In genomic region chrX:13014111-13015094, GRCh38 we compare ENCODE assay signal across 10 cellular contexts. TPM values are rescaled to one million over a fixed set of nuclear protein-coding genes. Genes with fewer than 3 reads are reported as not detected.
A peak's percentile ranks its signal among the peaks of the same experiment; 100 is the strongest.
DNase-seq lines count a peak whose midpoint lies in the region; ATAC-seq and TF ChIP-seq lines count a peak whose summit lies in the region.
"Had no signal": no experiment of that assay in that cellular context is flagged by ENCODE, and none has a peak within 500 bp of the region (broad histone marks: within the 10 kb centered on the region; RNA-seq: fewer than 3 reads in every experiment).

No MANE protein-coding gene starts in this region.

- TF ChIP-seq POLR2A in breast epithelium (IDR thresholded peaks at IDR 0.05) = no peak

- ATAC-seq in GM19023 (IDR thresholded peaks at IDR 0.05; ENCODE audit: unreplicated experiment) = peak; percentile 32
- ATAC-seq in HG02763 (IDR thresholded peaks at IDR 0.05; ENCODE audit: unreplicated experiment) = peak; percentile 8

- peak; percentile 20 for DNase-seq in SW480 (ENCODE audit: low spot score)
- DNase-seq in WERI-Rb-1 = no peak
- no peak for DNase-seq in UCSD-AML1 (lab: John Stamatoyannopoulos, UW; ENCODE audit: unreplicated experiment)
- no peak for DNase-seq in breast epithelium (ENCODE audit: low spot score in 2 of 2)
- no peak for DNase-seq in NCI-H1694 (lab: John Stamatoyannopoulos, UW)
- DNase-seq: HFFc6, kidney had no signal

- H3K36me3 ChIP-seq in muscle layer of duodenum (ENCODE audit: control insufficient read depth in 1 of 2, insufficient read depth in 2 of 2, low read length in 2 of 2) (no peaks in the 10 kb centered on the region), WERI-Rb-1 (no peaks in the 10 kb centered on the region), breast epithelium (no peaks in the 10 kb centered on the region)

- no peak overlapping the region for H3K4me3 ChIP-seq in muscle layer of duodenum (ENCODE audit: low read depth in 1 of 2, low read length in 2 of 2)
- no peak overlapping the region for H3K4me3 ChIP-seq in WERI-Rb-1 (ENCODE audit: low read depth, low read length)
- H3K4me3 ChIP-seq in breast epithelium = no peak overlapping the region

- H3K27me3 ChIP-seq in muscle layer of duodenum (ENCODE audit: low read depth, low read length) = no peaks in the 10 kb centered on the region
- H3K27me3 ChIP-seq in WERI-Rb-1 (ENCODE audit: insufficient read depth, low read depth, severe bottlenecking) = no peaks in the 10 kb centered on the region
- H3K27me3 ChIP-seq in breast epithelium = peaks cover 0 to 32% of the 10 kb centered on the region in 2 donors

- no peak for TF ChIP-seq CTCF in WERI-Rb-1 (IDR thresholded peaks at IDR 0.05; ENCODE audit: low read depth, low read length)
- no peak for TF ChIP-seq CTCF in breast epithelium (IDR thresholded peaks at IDR 0.05)

- H3K27ac ChIP-seq in muscle layer of duodenum (ENCODE audit: low read length) = peak overlapping the region; percentile 23
- no peak overlapping the region for H3K27ac ChIP-seq in WERI-Rb-1
- H3K27ac ChIP-seq in breast epithelium = no peak overlapping the region

- intact Hi-C loops in breast epithelium (cut with DNase I; ENCODE audit: low total_unique reads) = no loop called here

- H3K4me1 ChIP-seq in muscle layer of duodenum (ENCODE audit: control insufficient read depth in 1 of 2, insufficient read depth in 2 of 2, low read length in 2 of 2) = peaks cover 3 to 4% of the 10 kb centered on the region in 2 donors
- H3K4me1 ChIP-seq in breast epithelium = no peaks in the 10 kb centered on the region

- H3K9me3 ChIP-seq in muscle layer of duodenum (ENCODE audit: control insufficient read depth in 1 of 2, low read length in 2 of 2) (no peaks in the 10 kb centered on the region), WERI-Rb-1 (ENCODE audit: severe bottlenecking) (no peaks in the 10 kb centered on the region), breast epithelium (no peaks in the 10 kb centered on the region)

RNA-seq across cellular contexts. Expression of gene FAM9C, which starts 30.0 kb away (rescaled TPM):
- not detected for total RNA-seq in breast epithelium
- total RNA-seq: HFFc6, kidney had no signal

RNA-seq across cellular contexts. Expression of gene TMSB4X, which starts 39.5 kb away (rescaled TPM):
- 1,000 to 10,000 TPM; 1,496 to 5,389 (median 3,453) TPM for total RNA-seq in breast epithelium
